ENCODE assay signal across 28 cellular contexts in the genomic region with DNA sequence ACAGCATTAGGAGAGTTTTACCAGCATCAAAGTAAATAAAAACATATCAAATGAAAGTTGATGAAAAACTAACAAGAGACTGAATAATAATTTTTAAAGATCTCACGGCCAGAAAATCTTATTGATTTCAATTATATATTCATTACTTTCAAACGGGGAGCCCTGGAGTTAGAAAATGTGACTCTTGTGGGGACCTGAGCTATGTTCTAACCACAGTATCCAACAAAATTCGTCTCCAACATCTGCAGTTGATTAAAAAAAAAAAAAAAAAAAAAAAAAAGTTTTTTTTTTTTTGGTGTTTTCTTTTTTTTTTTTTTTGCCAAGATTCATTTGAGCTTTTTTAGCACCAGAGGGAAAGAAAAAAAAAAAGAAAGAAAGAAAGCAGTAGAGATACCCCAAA.
DNase-seq lines count a peak whose midpoint lies in the region; ATAC-seq and TF ChIP-seq lines count a peak whose summit lies in the region.
"Had no signal": no experiment of that assay in that cellular context is flagged by ENCODE, and none has a peak within 500 bp of the region (broad histone marks: within the 10 kb centered on the region; RNA-seq: fewer than 3 reads in every experiment).

No MANE protein-coding gene starts in this region.

- no peak for TF ChIP-seq EP300 in upper lobe of left lung (IDR thresholded peaks at IDR 0.05)

- H2AFZ ChIP-seq in OCI-LY3 (ENCODE audit: low read depth, low read length): no peak overlapping the region

- H3K4me3 ChIP-seq in OCI-LY3 (ENCODE audit: low read length) (peak overlapping the region; percentile 51), upper lobe of left lung (no peak overlapping the region)
- H3K4me3 ChIP-seq: esophagus squamous epithelium, HAP-1, mucosa of descending colon, right lobe of liver, SJCRH30, upper lobe of right lung had no signal

- H3K36me3 ChIP-seq in OCI-LY3 (replicated peaks; ENCODE audit: low read depth, low read length): no peaks in the 10 kb centered on the region
- no peaks in the 10 kb centered on the region for H3K36me3 ChIP-seq in upper lobe of left lung
- H3K36me3 ChIP-seq: esophagus squamous epithelium, HAP-1, right lobe of liver, SJCRH30, upper lobe of right lung had no signal

- TF ChIP-seq CTCF in OCI-LY3 (IDR thresholded peaks at IDR 0.05; ENCODE audit: low read depth, low read length) (no peak), upper lobe of left lung (IDR thresholded peaks at IDR 0.05) (no peak)

- H3K4me1 ChIP-seq in OCI-LY3 (ENCODE audit: low read length) (peaks cover 22% of the 10 kb centered on the region), upper lobe of left lung (peaks cover 0 to 5% (median 0%) of the 10 kb centered on the region in 4 donors)
- H3K4me1 ChIP-seq: Caco-2, esophagus squamous epithelium, HAP-1, SJCRH30 had no signal

- H3K9ac ChIP-seq in OCI-LY3 (ENCODE audit: low read length): no peak overlapping the region

- 80 to 88% methylated on average over 3 of the region's 3 CpGs for WGBS in upper lobe of left lung, 2 donors

- H3K27ac ChIP-seq in OCI-LY3 (ENCODE audit: low read length): peak overlapping the region; percentile 40
- H3K27ac ChIP-seq in upper lobe of left lung: no peak overlapping the region
- H3K27ac ChIP-seq: right lobe of liver, SJCRH30, upper lobe of right lung had no signal

- ATAC-seq in sciatic nerve (peak; percentile 73), HG03280 (IDR thresholded peaks at IDR 0.05; ENCODE audit: unreplicated experiment) (no peak), upper lobe of left lung (ENCODE audit: low FRiP score in 2 of 2) (no peak)
- ATAC-seq: mucosa of descending colon, natural killer cell, right lobe of liver, T-cell, upper lobe of right lung, WTC11 had no signal

- intact Hi-C loops in sciatic nerve (cut with DNase I): no loop called here

- peak overlapping the region; percentile 67 for H3K4me2 ChIP-seq in OCI-LY3 (ENCODE audit: low read length)

- no peaks in the 10 kb centered on the region for H4K20me1 ChIP-seq in OCI-LY3 (ENCODE audit: insufficient read depth, low read length)

- DNase-seq in EL (peak; percentile 20), fibroblast of gingiva (ENCODE audit: low read depth) (peak; percentile 34), sciatic nerve (ENCODE audit: low spot score) (no peak), iPS-NIHi11 (ENCODE audit: low spot score) (no peak), upper lobe of left lung (no peak)
- no peak for DNase-seq in stimulated activated CD4-positive, alpha-beta T cell treated with anti-CD3 and anti-CD28 coated beads, Interleukin-4, amount 100 ng/mL, for 1 hour
- DNase-seq: activated CD4-positive, alpha-beta T cell treated with anti-CD3 and anti-CD28 coated beads, Interleukin-2, amount 50 U/mL, for 1 hour; activated naive CD4-positive, alpha-beta T cell treated with Interleukin-2 at 50 U/mL for 16 hours; Caco-2; dermis blood vessel endothelial cell; esophagus squamous epithelium; head of caudate nucleus; Kasumi-1; mucosa of descending colon; natural killer cell; NCI-H1417 treated with DMSO at 0.1 percent for 48 hours; NCI-H748 treated with DMSO at 0.1 percent for 48 hours; nucleus accumbens; right lobe of liver; SJCRH30; stimulated activated CD4-positive, alpha-beta T cell treated with anti-CD3 and anti-CD28 coated beads, Interleukin-4, amount 100 ng/mL, for 4 hours; substantia nigra; T-cell; upper lobe of right lung had no signal

- no peaks in the 10 kb centered on the region for H3K79me2 ChIP-seq in OCI-LY3 (ENCODE audit: low read length)

- H3K9me3 ChIP-seq in OCI-LY3 (ENCODE audit: insufficient read depth, low read length) (no peaks in the 10 kb centered on the region), upper lobe of left lung (no peaks in the 10 kb centered on the region)
- H3K9me3 ChIP-seq: Caco-2, esophagus squamous epithelium, HAP-1, mucosa of descending colon, right lobe of liver, SJCRH30, upper lobe of right lung had no signal

- no peak for TF ChIP-seq POLR2A in upper lobe of left lung (IDR thresholded peaks at IDR 0.05)

- H3K27me3 ChIP-seq in OCI-LY3 (ENCODE audit: low read depth, low read length) (peaks cover 20% of the 10 kb centered on the region), upper lobe of left lung (no peaks in the 10 kb centered on the region)
- H3K27me3 ChIP-seq: esophagus squamous epithelium, right lobe of liver, SJCRH30, upper lobe of right lung had no signal

Comparison
In these comparisons a context has a peak if more than half of its experiments do, and no peak if none do; other contexts are left out.
1. DNase-seq: peak in EL (single experiment) and fibroblast of gingiva (single experiment); none in sciatic nerve (single experiment), iPS-NIHi11 (single experiment), upper lobe of left lung (0 of 2) and stimulated activated CD4-positive, alpha-beta T cell treated with anti-CD3 and anti-CD28 coated beads, Interleukin-4, amount 100 ng/mL, for 1 hour (single experiment).